In genomic region chr22:36546092-36546804, GRCh38 we compare ENCODE assay signal across 8 cellular contexts. TPM values are rescaled to one million over a fixed set of nuclear protein-coding genes. Genes with fewer than 3 reads are reported as not detected.
DNase-seq lines count a peak whose midpoint lies in the region; TF ChIP-seq lines count a peak whose summit lies in the region.

No MANE protein-coding gene starts in this region.

- H4K8ac ChIP-seq in neuronal stem cell (ENCODE audit: low read depth, low read length): no peak overlapping the region

- TF ChIP-seq POLR2A in vagina (IDR thresholded peaks at IDR 0.05): no peak

- H3K79me1 ChIP-seq in neuronal stem cell (ENCODE audit: low read depth, low read length): no peaks in the 10 kb centered on the region

- H3K27ac ChIP-seq in VCaP: no peak overlapping the region
- no peak overlapping the region for H3K27ac ChIP-seq in neuronal stem cell (replicated peaks; ENCODE audit: low read length)
- no peak overlapping the region for H3K27ac ChIP-seq in vagina

- TF ChIP-seq CTCF in VCaP (conservative IDR thresholded peaks at IDR 0.05) (peak; percentile 79), vagina (IDR thresholded peaks at IDR 0.05) (no peak)

- H3K27me3 ChIP-seq in neuronal stem cell (ENCODE audit: control insufficient read depth in 3 of 3, insufficient read depth in 3 of 3, low read depth in 1 of 3, low read length in 3 of 3): no peaks in the 10 kb centered on the region
- H3K27me3 ChIP-seq in vagina: no peaks in the 10 kb centered on the region

- H4K91ac ChIP-seq in neuronal stem cell (ENCODE audit: low read depth, low read length, poor library complexity): no peak overlapping the region

- WGBS in neuronal stem cell (ENCODE audit: extremely low coverage in 2 of 2, insufficient read length in 2 of 2, insufficient replicate concordance in 1 of 2), 2 donors: no CpG with 5 or more reads among the region's 23 CpGs

- intact Hi-C loops in vagina (cut with DNase I): no loop called here

- H2AFZ ChIP-seq in neuronal stem cell (ENCODE audit: low read length): peak overlapping the region; percentile 67

- H3K4me3 ChIP-seq in neuronal stem cell (ENCODE audit: low read length in 2 of 2): no peak overlapping the region
- no peak overlapping the region for H3K4me3 ChIP-seq in vagina

- H3K36me3 ChIP-seq in neuronal stem cell (replicated peaks in 1 of 2; ENCODE audit: control insufficient read depth in 2 of 2, insufficient read depth in 2 of 2, low read length in 2 of 2) (no peaks in the 10 kb centered on the region), vagina (no peaks in the 10 kb centered on the region)

- H3K4me1 ChIP-seq in neuronal stem cell (ENCODE audit: control insufficient read depth in 2 of 2, insufficient read depth in 1 of 2, low read depth in 1 of 2, low read length in 2 of 2) (peaks cover 5 to 18% of the 10 kb centered on the region in 2 donors), vagina (no peaks in the 10 kb centered on the region)

- H3K4me2 ChIP-seq in neuronal stem cell (ENCODE audit: insufficient read depth, low read length, poor library complexity, severe bottlenecking): peak overlapping the region; percentile 19

- H3K18ac ChIP-seq in neuronal stem cell (ENCODE audit: low read length): no peak overlapping the region

- no peak overlapping the region for H3K14ac ChIP-seq in neuronal stem cell (ENCODE audit: low read length)

- peak; percentile 25 for DNase-seq in activated T-cell treated with anti-CD3 and anti-CD28 coated beads for 48 hours (ENCODE audit: low read depth)
- no peak for DNase-seq in activated T-cell treated with anti-CD3 and anti-CD28 coated beads for 4 hours
- DNase-seq in NCI-H1092 treated with DMSO at 0.1 percent for 48 hours (lab: John Stamatoyannopoulos, UW): peak; percentile 64
- DNase-seq in fibroblast of gingiva (ENCODE audit: low read depth): peak; percentile 35
- DNase-seq in neuronal stem cell (ENCODE audit: low spot score): peak; percentile 63
- DNase-seq in foreskin melanocyte: no peak
- no peak for DNase-seq in vagina (ENCODE audit: extremely low spot score in 2 of 2)

- no peak overlapping the region for H3K23ac ChIP-seq in neuronal stem cell (ENCODE audit: low read depth, low read length, poor library complexity)

- H3K9me3 ChIP-seq in neuronal stem cell (replicated peaks in 1 of 2; ENCODE audit: control insufficient read depth in 2 of 2, insufficient read depth in 1 of 2, low read depth in 1 of 2, low read length in 2 of 2) (no peaks in the 10 kb centered on the region), vagina (no peaks in the 10 kb centered on the region)

- H2BK120ac ChIP-seq in neuronal stem cell (ENCODE audit: low read depth, low read length): no peak overlapping the region

- H2AK5ac ChIP-seq in neuronal stem cell (ENCODE audit: low read depth, low read length): no peak overlapping the region

- H2BK5ac ChIP-seq in neuronal stem cell (ENCODE audit: low read length): no peak overlapping the region

- no peak overlapping the region for H3K4ac ChIP-seq in neuronal stem cell (ENCODE audit: low read length)

- H2BK12ac ChIP-seq in neuronal stem cell (ENCODE audit: low read length): no peak overlapping the region

- no peak overlapping the region for H2BK15ac ChIP-seq in neuronal stem cell (ENCODE audit: low read length)

- H3K9ac ChIP-seq in neuronal stem cell (ENCODE audit: low read depth, low read length, poor library complexity): no peak overlapping the region

RNA-seq across cellular contexts. Expression of gene EIF3D, which starts 17.3 kb away (rescaled TPM):
- polyA plus RNA-seq in neuronal stem cell (2013, experiment 1 of 2): 145 TPM
- polyA plus RNA-seq in neuronal stem cell (2013, experiment 2 of 2): 142 TPM
- total RNA-seq in vagina: 266 TPM

RNA-seq across cellular contexts. Expression of gene FOXRED2, which starts 39.4 kb away (rescaled TPM):
- 10.2 TPM for polyA plus RNA-seq in neuronal stem cell (2013, experiment 1 of 2)
- 10.4 TPM for polyA plus RNA-seq in neuronal stem cell (2013, experiment 2 of 2)
- total RNA-seq in vagina: 3.7 TPM

Comparison
In these comparisons a context has a peak if more than half of its experiments do, and no peak if none do; other contexts are left out.
1. DNase-seq: peak in activated T-cell treated with anti-CD3 and anti-CD28 coated beads for 48 hours (single experiment), NCI-H1092 treated with DMSO at 0.1 percent for 48 hours (single experiment), fibroblast of gingiva (single experiment) and neuronal stem cell (single experiment); none in activated T-cell treated with anti-CD3 and anti-CD28 coated beads for 4 hours (single experiment), foreskin melanocyte (single experiment) and vagina (0 of 2).